Comparison of ENCODE assay signal across 11 cellular contexts in the genomic region with DNA sequence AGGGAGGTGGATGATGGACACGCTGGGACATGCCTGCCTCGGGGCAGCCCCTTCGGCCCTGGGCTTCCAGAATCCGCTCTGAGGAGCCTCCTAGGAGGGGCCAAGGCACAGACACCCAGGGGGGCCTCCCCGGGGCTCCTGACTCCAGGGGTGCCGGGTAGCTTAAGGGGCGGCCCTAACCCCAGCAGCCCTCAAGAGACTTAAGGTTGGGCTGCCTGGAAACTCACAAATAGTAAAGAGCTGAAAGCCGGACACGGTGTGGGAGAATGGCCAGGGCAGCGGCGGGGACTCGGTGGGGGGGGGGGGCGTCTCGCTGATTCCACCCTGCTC. TPM values are rescaled to one million over a fixed set of nuclear protein-coding genes. Genes with fewer than 3 reads are reported as not detected.
A peak's percentile ranks its signal among the peaks of the same experiment; 100 is the strongest.
DNase-seq lines count a peak whose midpoint lies in the region; ATAC-seq and TF ChIP-seq lines count a peak whose summit lies in the region.
"Had no signal": no experiment of that assay in that cellular context is flagged by ENCODE, and none has a peak within 500 bp of the region (broad histone marks: within the 10 kb centered on the region; RNA-seq: fewer than 3 reads in every experiment).

No MANE protein-coding gene starts in this region.

- H3K9me3 ChIP-seq in IMR-90 (ENCODE audit: control insufficient read depth, insufficient read depth, low read length) (no peaks in the 10 kb centered on the region), breast epithelium (no peaks in the 10 kb centered on the region), muscle layer of colon (ENCODE audit: low read length) (no peaks in the 10 kb centered on the region), testis (no peaks in the 10 kb centered on the region)

- no peak for TF ChIP-seq RAD21 in IMR-90 (IDR thresholded peaks at IDR 0.05; ENCODE audit: low read length)

- peak overlapping the region; percentile 97 for H2BK120ac ChIP-seq in IMR-90 (ENCODE audit: low read depth, low read length)

- CTCF ChIA-PET in IMR-90 (lab: Yijun Ruan, JAX): no interaction called here

- POLR2A ChIA-PET in IMR-90 (lab: Charles Lee; ENCODE audit: unreplicated experiment): interaction anchor here (0.6 kb wide), 2 partner anchors 51 to 270 kb away, joined by 3 to 4 read pairs; no protein-coding TSS in a partner anchor

- in situ Hi-C loops in IMR-90 (cut with MboI; ENCODE audit: low sequenced_read_pairs): no loop called here

- DNase-seq in IMR-90 (no peak), breast epithelium (ENCODE audit: low spot score in 2 of 2) (no peak), testis (no peak), NCI-H526 treated with DMSO at 0.1 percent for 48 hours (lab: John Stamatoyannopoulos, UW) (no peak), sciatic nerve (ENCODE audit: low spot score) (no peak)
- DNase-seq: SIG-M5; stimulated activated CD8-positive, alpha-beta memory T cell treated with anti-CD3 and anti-CD28 coated beads, Interleukin-4, amount 100 ng/mL, for 48 hours had no signal

- BruUV-seq in IMR-90 (replicated peaks; lab: Mats Ljungman, UMichigan): no TSS peak

- 0% methylated on average over 1 of the region's 14 CpGs; no CpG with 5 or more reads in 1 of the 2 experiments for WGBS in IMR-90 (ENCODE audit: extremely low coverage in 2 of 2, insufficient read length in 1 of 2), 2 experiments
- 49 to 67% methylated on average over 3 to 14 of the region's 14 CpGs for WGBS in testis, 2 donors

- peak overlapping the region; percentile 95 for H4K5ac ChIP-seq in IMR-90 (ENCODE audit: low read depth, low read length)

- peaks cover 32% of the 10 kb centered on the region for H4K20me1 ChIP-seq in IMR-90 (ENCODE audit: insufficient read depth, low read length)

- H2AFZ ChIP-seq in IMR-90 (replicated peaks; ENCODE audit: low read length, poor library complexity): peak overlapping the region; percentile 84

- H2BK5ac ChIP-seq in IMR-90 (ENCODE audit: low read depth, low read length, poor library complexity, severe bottlenecking): peak overlapping the region; percentile 98

- H3K36me3 ChIP-seq in IMR-90 (ENCODE audit: control insufficient read depth, insufficient read depth, low read length) (peaks cover 56% of the 10 kb centered on the region), breast epithelium (no peaks in the 10 kb centered on the region), muscle layer of colon (ENCODE audit: insufficient read depth, low read length) (no peaks in the 10 kb centered on the region), testis (ENCODE audit: low read depth, missing control alignments) (no peaks in the 10 kb centered on the region)

- H3K4me2 ChIP-seq in IMR-90 (ENCODE audit: low read depth, low read length): peak overlapping the region; percentile 39; the same call in 1 of the 2 replicates

- TF ChIP-seq POLR2A in IMR-90 (IDR thresholded peaks at IDR 0.05; ENCODE audit: low read depth, low read length) (no peak), breast epithelium (IDR thresholded peaks at IDR 0.05) (no peak), testis (IDR thresholded peaks at IDR 0.05) (no peak)

- dilution Hi-C loops in IMR-90 (cut with HindIII; ENCODE audit: low sequenced_read_pairs, unreplicated experiment): no loop called here

- H3K4me3 ChIP-seq in IMR-90 (ENCODE audit: insufficient read depth, low read depth, low read length) (no peak overlapping the region), breast epithelium (peak overlapping the region in 2 of 3 donors; percentile 21 to 61), muscle layer of colon (ENCODE audit: low read depth in 1 of 2, low read length in 2 of 2) (no peak overlapping the region), testis (no peak overlapping the region)

- TF ChIP-seq CTCF in IMR-90 (conservative IDR thresholded peaks at IDR 0.05; ENCODE audit: low read depth, low read length): no peak
- TF ChIP-seq CTCF in breast epithelium (IDR thresholded peaks at IDR 0.05): no peak
- no peak for TF ChIP-seq CTCF in testis (IDR thresholded peaks at IDR 0.05)

- H3K4me1 ChIP-seq in IMR-90 (ENCODE audit: control insufficient read depth, insufficient read depth, low read length) (peaks cover 30% of the 10 kb centered on the region), breast epithelium (peaks cover 4 to 11% of the 10 kb centered on the region in 2 donors), muscle layer of colon (ENCODE audit: insufficient read depth, low read length) (peaks cover 30% of the 10 kb centered on the region), testis (peaks cover 31% of the 10 kb centered on the region)

- H2AK9ac ChIP-seq in IMR-90 (replicated peaks; ENCODE audit: low read depth, low read length, poor library complexity): peak overlapping the region; percentile 99

- peak overlapping the region; percentile 54; the same call in 1 of the 2 replicates for H3K23ac ChIP-seq in IMR-90 (ENCODE audit: low read depth, low read length)

- H3K56ac ChIP-seq in IMR-90 (ENCODE audit: extremely low read depth, insufficient read depth, low read length): peak overlapping the region; percentile 50; the same call in 1 of the 2 replicates

- H3K27me3 ChIP-seq in IMR-90 (ENCODE audit: control insufficient read depth, insufficient read depth, low read length) (no peaks in the 10 kb centered on the region), breast epithelium (no peaks in the 10 kb centered on the region), muscle layer of colon (ENCODE audit: control insufficient read depth in 1 of 2, insufficient read depth in 2 of 2, low read length in 2 of 2) (no peaks in the 10 kb centered on the region), testis (no peaks in the 10 kb centered on the region)

- peaks cover 5% of the 10 kb centered on the region; the same call in 1 of the 2 replicates for H3K9me1 ChIP-seq in IMR-90 (ENCODE audit: insufficient read depth, low read length)

- peak overlapping the region; percentile 97; the same call in 1 of the 2 replicates for H3K14ac ChIP-seq in IMR-90 (replicated peaks; ENCODE audit: low read depth, low read length)

- peak overlapping the region; percentile 93; the same call in 1 of the 3 replicates for H2BK15ac ChIP-seq in IMR-90 (ENCODE audit: low read depth, low read length)

- peak overlapping the region; percentile 99 for H2AK5ac ChIP-seq in IMR-90 (ENCODE audit: low read depth, low read length)

- H3K79me1 ChIP-seq in IMR-90 (ENCODE audit: low read depth in 1 of 2, low read length in 2 of 2): peaks cover 24 to 61% of the 10 kb centered on the region in 2 experiments

- peak overlapping the region; percentile 94 for H3K18ac ChIP-seq in IMR-90 (ENCODE audit: low read depth, low read length)

- H3K4ac ChIP-seq in IMR-90 (ENCODE audit: low read depth, low read length): peak overlapping the region; percentile 98

- H4K91ac ChIP-seq in IMR-90 (ENCODE audit: insufficient read depth, low read depth, low read length): peak overlapping the region; percentile 98

- H3K27ac ChIP-seq in IMR-90 (ENCODE audit: insufficient read depth, low read length) (peak overlapping the region; percentile 97), breast epithelium (peak overlapping the region; percentile 45 to 69), muscle layer of colon (ENCODE audit: low read depth, low read length) (peak overlapping the region; percentile 75), testis (peak overlapping the region; percentile 4 to 43)

- H4K8ac ChIP-seq in IMR-90 (ENCODE audit: low read depth in 2 of 2, low read length in 2 of 2): peak overlapping the region; percentile 88 to 98; a peak in 3 of 4 replicates

- peak overlapping the region; percentile 70 for H2BK20ac ChIP-seq in IMR-90 (ENCODE audit: low read depth, low read length)

- intact Hi-C loops in IMR-90 (cut with micrococcal nuclease): loop anchor here (2.0 kb wide), 1 partner anchor 29 kb away; no protein-coding TSS in a partner anchor
- intact Hi-C loops in breast epithelium (cut with DNase I; ENCODE audit: low total_unique reads): no loop called here
- intact Hi-C loops in testis (cut with DNase I; ENCODE audit: low total_unique reads): no loop called here
- intact Hi-C loops in sciatic nerve (cut with DNase I): no loop called here

- H3K9ac ChIP-seq in IMR-90 (ENCODE audit: low read depth, low read length): peak overlapping the region; percentile 7
- no peak overlapping the region for H3K9ac ChIP-seq in muscle layer of colon (ENCODE audit: low read length)

- ATAC-seq in IMR-90 (ENCODE audit: low read depth) (no peak), sciatic nerve (no peak), GM21515 (IDR thresholded peaks at IDR 0.05; ENCODE audit: unreplicated experiment) (no peak)

RNA-seq across cellular contexts. Expression of gene ARID3A, which starts 7.7 kb away (rescaled TPM):
- total RNA-seq in IMR-90 (2012; rRNA removed) (16.0 and 16.7 TPM in 2 replicates), breast epithelium (10 to 100 TPM in 1 of 3 donors, 1 to 10 TPM in 2; 3.5 to 11.1 (median 4.8) TPM), testis (10 to 100 TPM; 15.3 to 26.5 TPM), sciatic nerve (13.6 TPM)
- polyA plus RNA-seq in IMR-90 (2012; rRNA removed) (23.1 and 29.4 TPM in 2 replicates), testis (ENCODE audit: insufficient read depth, low read depth, low replicate concordance) (38.2 TPM)
- polyA plus RNA-seq in IMR-90 (2012; cell fraction: cytosol; rRNA removed): 11.4 and 20.8 TPM in 2 replicates
- 47.6 and 91.2 TPM in 2 replicates for polyA plus RNA-seq in IMR-90 (2012; cell fraction: nucleus; rRNA removed; ENCODE audit: low replicate concordance)

RNA-seq across cellular contexts. Expression of gene KISS1R, which starts 16.4 kb away (rescaled TPM):
- not detected in 2 replicates for total RNA-seq in IMR-90 (2012; rRNA removed)
- polyA plus RNA-seq in IMR-90 (2012; rRNA removed): not detected in 2 replicates
- polyA plus RNA-seq in IMR-90 (2012; cell fraction: cytosol; rRNA removed): 0.02 and 0.09 TPM in 2 replicates
- polyA plus RNA-seq in IMR-90 (2012; cell fraction: nucleus; rRNA removed; ENCODE audit: low replicate concordance): 0.13 TPM in 1 of 2 replicates, not detected in the other
- total RNA-seq in breast epithelium: under 1 TPM in 2 of 3 donors, not detected in 1; 0.15 to 0.33 TPM
- not detected for total RNA-seq in testis
- polyA plus RNA-seq in testis (ENCODE audit: insufficient read depth, low read depth, low replicate concordance): not detected
- not detected for total RNA-seq in sciatic nerve
- total RNA-seq: liver had no signal
- polyA plus RNA-seq: liver had no signal

RNA-seq across cellular contexts. Expression of gene R3HDM4, which starts 20.5 kb away (rescaled TPM):
- total RNA-seq in IMR-90 (2012; rRNA removed) (8.9 and 9.0 TPM in 2 replicates), breast epithelium (10 to 100 TPM; 31.8 to 41.6 (median 41.0) TPM), testis (10 to 100 TPM; 24.6 to 30.1 TPM), sciatic nerve (48.9 TPM)
- polyA plus RNA-seq in IMR-90 (2012; rRNA removed) (51.5 and 52.5 TPM in 2 replicates), testis (ENCODE audit: insufficient read depth, low read depth, low replicate concordance) (19.2 TPM)
- 36.9 and 69.3 TPM in 2 replicates for polyA plus RNA-seq in IMR-90 (2012; cell fraction: cytosol; rRNA removed)
- 60.4 and 87.8 TPM in 2 replicates for polyA plus RNA-seq in IMR-90 (2012; cell fraction: nucleus; rRNA removed; ENCODE audit: low replicate concordance)

RNA-seq across cellular contexts. Expression of gene RNU6-9, which starts 40.2 kb away (rescaled TPM):
- total RNA-seq in IMR-90 (2012; rRNA removed) (not detected in 2 replicates), breast epithelium (not detected), testis (not detected), sciatic nerve (not detected)
- polyA plus RNA-seq in IMR-90 (2012; rRNA removed) (not detected in 2 replicates), testis (ENCODE audit: insufficient read depth, low read depth, low replicate concordance) (not detected)
- not detected in 2 replicates for polyA plus RNA-seq in IMR-90 (2012; cell fraction: cytosol; rRNA removed)
- not detected in 2 replicates for polyA plus RNA-seq in IMR-90 (2012; cell fraction: nucleus; rRNA removed; ENCODE audit: low replicate concordance)
- total RNA-seq: H9, liver had no signal
- polyA plus RNA-seq: liver had no signal

RNA-seq across cellular contexts. Expression of gene MED16, which starts 40.5 kb away (rescaled TPM):
- total RNA-seq in IMR-90 (2012; rRNA removed) (8.1 and 15.3 TPM in 2 replicates), breast epithelium (10 to 100 TPM; 14.9 to 33.1 (median 32.8) TPM), testis (100 to 1,000 TPM in 1 of 2 donors, 10 to 100 TPM in 1; 94.7 to 124 TPM), sciatic nerve (55.7 TPM)
- polyA plus RNA-seq in IMR-90 (2012; rRNA removed) (40.2 and 49.0 TPM in 2 replicates), testis (ENCODE audit: insufficient read depth, low read depth, low replicate concordance) (50.7 TPM)
- polyA plus RNA-seq in IMR-90 (2012; cell fraction: cytosol; rRNA removed): 38.6 and 59.2 TPM in 2 replicates
- polyA plus RNA-seq in IMR-90 (2012; cell fraction: nucleus; rRNA removed; ENCODE audit: low replicate concordance): 38.3 and 110 TPM in 2 replicates

Comparison
In these comparisons a context has a peak if more than half of its experiments do, and no peak if none do; other contexts are left out.
1. H3K27ac ChIP-seq: peak in every context shown above with its lines; median percentile 97 in IMR-90; 75 in muscle layer of colon; 57 in breast epithelium; 24 in testis.
2. H3K4me3 ChIP-seq: peak in breast epithelium (2 of 3); none in IMR-90 (single experiment), muscle layer of colon (0 of 2) and testis (0 of 2).